In the genomic region with DNA sequence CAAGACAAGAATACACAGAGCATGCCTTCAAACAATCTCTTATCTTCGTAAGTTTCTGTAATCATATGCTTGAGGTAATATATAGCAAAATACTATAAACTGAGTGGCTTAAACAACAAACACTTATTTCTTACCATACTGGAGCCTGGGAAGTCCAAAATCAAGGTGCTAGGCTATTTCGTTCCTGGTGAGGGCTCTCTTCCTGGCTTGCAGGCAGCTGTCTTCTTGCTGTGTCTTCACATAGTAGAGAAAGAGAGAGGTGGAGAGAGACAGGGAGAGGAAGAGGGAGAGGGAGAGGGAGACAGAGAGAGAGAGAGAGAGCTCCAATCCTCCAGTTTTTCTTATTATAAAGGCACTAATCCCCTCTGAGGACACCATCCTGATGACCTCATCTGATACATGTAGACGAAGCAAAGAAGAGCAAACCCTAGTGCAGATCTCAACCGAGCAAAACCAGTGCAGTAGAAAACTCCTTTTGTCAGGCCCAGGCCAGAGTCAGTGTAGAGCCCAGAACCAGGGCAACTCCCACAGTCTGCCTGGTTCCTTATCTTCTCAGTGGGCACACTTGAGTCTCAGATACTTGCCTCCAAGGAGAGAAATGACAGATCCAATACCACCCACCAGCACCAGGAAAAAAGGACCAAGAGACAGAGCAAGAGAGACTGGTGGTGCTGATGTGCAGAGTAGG, we compare ENCODE assay signal across 37 cellular contexts.
"Had no signal": no experiment of that assay in that cellular context is flagged by ENCODE, and none has a peak within 500 bp of the region (broad histone marks: within the 10 kb centered on the region; RNA-seq: fewer than 3 reads in every experiment).

No MANE protein-coding gene starts in this region.

- H3K4me1 ChIP-seq: adrenal gland, ascending aorta, breast epithelium, colonic mucosa, foreskin keratinocyte, heart left ventricle had no signal

- H3K27ac ChIP-seq: adrenal gland, ascending aorta, breast epithelium, cardiac muscle cell, colonic mucosa, foreskin keratinocyte, gastrocnemius medialis, heart left ventricle, WERI-Rb-1 had no signal

- ATAC-seq: activated CD4-positive, alpha-beta T cell treated with anti-CD3 and anti-CD28 coated beads for 36 hours; activated CD8-positive, alpha-beta memory T cell treated with anti-CD3 and anti-CD28 coated beads, Interleukin-2, amount 10 ng/mL, durations not matched to agents 7 days and 5 days; activated CD8-positive, alpha-beta T cell treated with anti-CD3 and anti-CD28 coated beads, Interleukin-2, amount 10 ng/mL, durations not matched to agents 7 days and 5 days; activated naive CD8-positive, alpha-beta T cell treated with anti-CD3 and anti-CD28 coated beads, Interleukin-2, amount 50 U/mL, for 24 hours; esophagus mucosa; foreskin keratinocyte; gastrocnemius medialis; heart left ventricle; T-helper 17 cell had no signal

- H3K4me1 Mint-ChIP-seq: activated CD4-positive, alpha-beta T cell treated with anti-CD3 and anti-CD28 coated beads for 36 hours; activated CD4-positive, alpha-beta T cell treated with anti-CD3 and anti-CD28 coated beads, Interleukin-2, amount 10 ng/mL, durations not matched to agents 24 days and 14 days; activated CD8-positive, alpha-beta memory T cell treated with anti-CD3 and anti-CD28 coated beads, Interleukin-2, amount 10 ng/mL, durations not matched to agents 7 days and 5 days; activated naive CD4-positive, alpha-beta T cell treated with anti-CD3 and anti-CD28 coated beads, Interleukin-2, amount 50 U/mL, for 24 hours; activated naive CD8-positive, alpha-beta T cell treated with anti-CD3 and anti-CD28 coated beads for 36 hours; activated naive CD8-positive, alpha-beta T cell treated with anti-CD3 and anti-CD28 coated beads, Interleukin-2, amount 50 U/mL, for 24 hours; T-helper 17 cell had no signal

- H3K4me3 ChIP-seq: adrenal gland, ascending aorta, breast epithelium, cardiac muscle cell, colonic mucosa, gastrocnemius medialis, heart left ventricle had no signal

- H3K36me3 ChIP-seq: adrenal gland, ascending aorta, breast epithelium, cardiac muscle cell, colonic mucosa, gastrocnemius medialis, heart left ventricle, WERI-Rb-1 had no signal

- H3K36me3 Mint-ChIP-seq: activated CD4-positive, alpha-beta memory T cell treated with anti-CD3 and anti-CD28 coated beads for 36 hours; activated CD8-positive, alpha-beta memory T cell treated with anti-CD3 and anti-CD28 coated beads, Interleukin-2, amount 10 ng/mL, durations not matched to agents 7 days and 5 days; activated naive CD4-positive, alpha-beta T cell treated with anti-CD3 and anti-CD28 coated beads, Interleukin-2, amount 50 U/mL, for 24 hours; activated naive CD8-positive, alpha-beta T cell treated with anti-CD3 and anti-CD28 coated beads for 36 hours; brain had no signal

- H3K27me3 Mint-ChIP-seq: activated CD4-positive, alpha-beta memory T cell treated with anti-CD3 and anti-CD28 coated beads for 36 hours; activated CD4-positive, alpha-beta T cell treated with anti-CD3 and anti-CD28 coated beads for 36 hours; activated CD4-positive, alpha-beta T cell treated with anti-CD3 and anti-CD28 coated beads, Interleukin-2, amount 10 ng/mL, durations not matched to agents 24 days and 14 days; activated naive CD4-positive, alpha-beta T cell treated with anti-CD3 and anti-CD28 coated beads, Interleukin-2, amount 50 U/mL, for 24 hours; activated naive CD8-positive, alpha-beta T cell treated with anti-CD3 and anti-CD28 coated beads for 36 hours; activated naive CD8-positive, alpha-beta T cell treated with anti-CD3 and anti-CD28 coated beads, Interleukin-2, amount 50 U/mL, for 24 hours; brain had no signal

- H3K27ac Mint-ChIP-seq: activated CD4-positive, alpha-beta memory T cell treated with anti-CD3 and anti-CD28 coated beads for 36 hours; activated CD4-positive, alpha-beta T cell treated with anti-CD3 and anti-CD28 coated beads for 36 hours; activated CD4-positive, alpha-beta T cell treated with anti-CD3 and anti-CD28 coated beads, Interleukin-2, amount 10 ng/mL, durations not matched to agents 24 days and 14 days; activated CD8-positive, alpha-beta memory T cell treated with anti-CD3 and anti-CD28 coated beads, Interleukin-2, amount 10 ng/mL, durations not matched to agents 7 days and 5 days; activated CD8-positive, alpha-beta T cell treated with anti-CD3 and anti-CD28 coated beads, Interleukin-2, amount 10 ng/mL, durations not matched to agents 7 days and 5 days; activated naive CD4-positive, alpha-beta T cell treated with anti-CD3 and anti-CD28 coated beads for 36 hours; activated naive CD4-positive, alpha-beta T cell treated with anti-CD3 and anti-CD28 coated beads, Interleukin-2, amount 50 U/mL, for 24 hours; activated naive CD8-positive, alpha-beta T cell treated with anti-CD3 and anti-CD28 coated beads for 36 hours; activated naive CD8-positive, alpha-beta T cell treated with anti-CD3 and anti-CD28 coated beads, Interleukin-2, amount 50 U/mL, for 24 hours; activated T-helper 1 cell treated with anti-CD3 and anti-CD28 coated beads, Interleukin-12 subunit alpha, Interleukin-12 subunit beta, Interleukin-2, Interleukin-4 antibody, amounts not matched to agents 30 ng/mL and 10 ng/mL and 1 ng/mL, durations not matched to agents 14 hours and 24 hours and 36 hours; activated T-helper 2 cell treated with anti-CD3 and anti-CD28 coated beads, Interferon-gamma antibody, Interleukin-2, Interleukin-4, amounts not matched to agents 10 μg/mL and 5 μg/mL and 100 μg/mL, durations not matched to agents 14 hours and 24 hours and 36 hours; T-helper 17 cell; T-helper 2 cell treated with Interferon-gamma antibody and Interleukin-4, amounts not matched to agents 5 μg/mL and 100 μg/mL, for 36 hours had no signal

- H3K9me3 Mint-ChIP-seq: activated CD4-positive, alpha-beta memory T cell treated with anti-CD3 and anti-CD28 coated beads for 36 hours; activated CD4-positive, alpha-beta T cell treated with anti-CD3 and anti-CD28 coated beads, Interleukin-2, amount 10 ng/mL, durations not matched to agents 24 days and 14 days; activated naive CD4-positive, alpha-beta T cell treated with anti-CD3 and anti-CD28 coated beads for 36 hours; activated naive CD4-positive, alpha-beta T cell treated with anti-CD3 and anti-CD28 coated beads, Interleukin-2, amount 50 U/mL, for 24 hours; activated naive CD8-positive, alpha-beta T cell treated with anti-CD3 and anti-CD28 coated beads for 36 hours; activated naive CD8-positive, alpha-beta T cell treated with anti-CD3 and anti-CD28 coated beads, Interleukin-2, amount 50 U/mL, for 24 hours; activated T-helper 1 cell treated with anti-CD3 and anti-CD28 coated beads, Interleukin-12 subunit alpha, Interleukin-12 subunit beta, Interleukin-2, Interleukin-4 antibody, amounts not matched to agents 30 ng/mL and 10 ng/mL and 1 ng/mL, durations not matched to agents 14 hours and 24 hours and 36 hours; activated T-helper 2 cell treated with anti-CD3 and anti-CD28 coated beads, Interferon-gamma antibody, Interleukin-2, Interleukin-4, amounts not matched to agents 10 μg/mL and 5 μg/mL and 100 μg/mL, durations not matched to agents 14 hours and 24 hours and 36 hours; T-helper 2 cell treated with Interferon-gamma antibody and Interleukin-4, amounts not matched to agents 5 μg/mL and 100 μg/mL, for 36 hours had no signal

- H3K27me3 ChIP-seq: adrenal gland, ascending aorta, breast epithelium, cardiac muscle cell, colonic mucosa, foreskin keratinocyte, gastrocnemius medialis, heart left ventricle had no signal

- DNase-seq: activated CD4-positive, alpha-beta memory T cell treated with anti-CD3 and anti-CD28 coated beads for 36 hours; activated CD4-positive, alpha-beta T cell treated with anti-CD3 and anti-CD28 coated beads for 36 hours; activated CD4-positive, alpha-beta T cell treated with anti-CD3 and anti-CD28 coated beads, Interleukin-2, amount 10 ng/mL, durations not matched to agents 24 days and 14 days; activated CD4-positive, CD25-positive, alpha-beta regulatory T cell; activated CD4-positive, CD25-positive, alpha-beta regulatory T cell treated with anti-CD3 and anti-CD28 coated beads, Interleukin-2, amount 50 U/mL, for 72 hours; activated CD8-positive, alpha-beta memory T cell treated with anti-CD3 and anti-CD28 coated beads, Interleukin-2, amount 10 ng/mL, durations not matched to agents 7 days and 5 days; activated CD8-positive, alpha-beta memory T cell treated with anti-CD3 and anti-CD28 coated beads, Interleukin-2, amount 50 U/mL, for 4 hours; activated CD8-positive, alpha-beta T cell treated with anti-CD3 and anti-CD28 coated beads, Interleukin-2, amount 10 ng/mL, durations not matched to agents 7 days and 5 days; activated effector memory CD4-positive, alpha-beta T cell treated with anti-CD3 and anti-CD28 coated beads, Interleukin-2, amount 50 U/mL, for 16 hours; activated naive CD4-positive, alpha-beta T cell treated with anti-CD3 and anti-CD28 coated beads for 36 hours; activated naive CD8-positive, alpha-beta T cell treated with anti-CD3 and anti-CD28 coated beads for 36 hours; activated naive CD8-positive, alpha-beta T cell treated with anti-CD3 and anti-CD28 coated beads, Interleukin-2, amount 50 U/mL, for 24 hours; activated T-cell treated with anti-CD3 and anti-CD28 coated beads, Interleukin-2, amount 50 U/mL, for 1 hour; activated T-cell treated with anti-CD3 and anti-CD28 coated beads, Interleukin-2, amount 50 U/mL, for 48 hours; adrenal gland; amygdala; central memory CD4-positive, alpha-beta T cell; cerebellar nuclear complex; colonic mucosa; effector CD8-positive, alpha-beta T cell; foreskin keratinocyte; gastrocnemius medialis; glutamatergic neuron; heart left ventricle; T-helper 1 cell; T-helper 17 cell; T1000; WERI-Rb-1 had no signal

- H3K9me3 ChIP-seq: adrenal gland, ascending aorta, colonic mucosa, gastrocnemius medialis had no signal

- H3K4me3 Mint-ChIP-seq: activated CD4-positive, alpha-beta memory T cell treated with anti-CD3 and anti-CD28 coated beads for 36 hours; activated CD4-positive, alpha-beta T cell treated with anti-CD3 and anti-CD28 coated beads for 36 hours; activated CD4-positive, alpha-beta T cell treated with anti-CD3 and anti-CD28 coated beads, Interleukin-2, amount 10 ng/mL, durations not matched to agents 24 days and 14 days; activated CD8-positive, alpha-beta memory T cell treated with anti-CD3 and anti-CD28 coated beads, Interleukin-2, amount 10 ng/mL, durations not matched to agents 7 days and 5 days; activated CD8-positive, alpha-beta T cell treated with anti-CD3 and anti-CD28 coated beads, Interleukin-2, amount 10 ng/mL, durations not matched to agents 7 days and 5 days; activated naive CD4-positive, alpha-beta T cell treated with anti-CD3 and anti-CD28 coated beads for 36 hours; activated naive CD4-positive, alpha-beta T cell treated with anti-CD3 and anti-CD28 coated beads, Interleukin-2, amount 50 U/mL, for 24 hours; activated naive CD8-positive, alpha-beta T cell treated with anti-CD3 and anti-CD28 coated beads for 36 hours; activated naive CD8-positive, alpha-beta T cell treated with anti-CD3 and anti-CD28 coated beads, Interleukin-2, amount 50 U/mL, for 24 hours; activated T-helper 1 cell treated with anti-CD3 and anti-CD28 coated beads, Interleukin-12 subunit alpha, Interleukin-12 subunit beta, Interleukin-2, Interleukin-4 antibody, amounts not matched to agents 30 ng/mL and 10 ng/mL and 1 ng/mL, durations not matched to agents 14 hours and 24 hours and 36 hours; brain; T-helper 17 cell; T-helper 2 cell treated with Interferon-gamma antibody and Interleukin-4, amounts not matched to agents 5 μg/mL and 100 μg/mL, for 36 hours had no signal
